12 cellular contexts compared by ENCODE assay signal in the genomic region with DNA sequence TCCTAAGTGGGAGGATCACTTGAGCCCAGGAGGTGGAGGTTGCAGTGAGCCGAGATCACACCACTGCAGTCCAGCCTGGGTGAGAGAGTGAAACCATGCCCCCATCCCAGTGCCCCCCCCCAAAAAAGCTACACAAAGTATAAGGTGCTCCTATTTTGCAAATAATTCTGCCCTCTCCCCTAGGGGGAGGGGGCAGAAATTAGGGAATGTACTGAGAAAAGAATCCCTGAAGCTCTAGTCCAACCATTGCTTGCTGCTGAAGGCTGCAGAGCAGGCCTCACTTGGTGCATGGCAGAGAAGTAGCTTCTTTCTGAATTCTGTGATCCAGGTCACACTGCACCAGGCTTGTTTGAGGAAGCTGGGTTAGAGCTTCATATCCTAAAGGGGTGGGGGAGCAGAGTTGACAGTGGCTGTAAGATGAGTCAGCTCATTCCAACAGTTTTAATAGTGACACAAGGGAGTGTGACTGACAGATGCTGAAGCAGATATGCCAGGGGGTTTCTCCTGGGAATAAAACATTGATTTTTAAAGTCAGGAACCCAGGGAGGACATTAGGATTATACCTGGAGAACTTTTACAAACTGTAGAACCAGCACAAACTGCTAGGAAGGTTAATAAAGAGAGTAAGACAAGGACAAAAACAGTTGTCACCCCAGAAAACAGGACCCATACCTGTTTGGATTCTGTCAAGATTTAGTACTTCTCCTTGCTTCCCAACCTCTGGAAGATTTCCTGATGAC. TPM values are rescaled to one million over a fixed set of nuclear protein-coding genes. Genes with fewer than 3 reads are reported as not detected.
DNase-seq lines count a peak whose midpoint lies in the region; ATAC-seq, FAIRE-seq and TF ChIP-seq lines count a peak whose summit lies in the region.
"Had no signal": no experiment of that assay in that cellular context is flagged by ENCODE, and none has a peak within 500 bp of the region (broad histone marks: within the 10 kb centered on the region; RNA-seq: fewer than 3 reads in every experiment).

No MANE protein-coding gene starts in this region.

- no peaks in the 10 kb centered on the region for H3K27me3 Mint-ChIP-seq in activated naive CD8-positive, alpha-beta T cell treated with anti-CD3 and anti-CD28 coated beads, Interleukin-2, amount 50 U/mL, for 24 hours

- H3K27me3 ChIP-seq in kidney epithelial cell (ENCODE audit: control insufficient read depth, insufficient read depth, low read length), result no peaks in the 10 kb centered on the region
- no peaks in the 10 kb centered on the region for H3K27me3 ChIP-seq in spleen (replicated peaks in 1 of 7)

- DNase-seq in CD1c-positive myeloid dendritic cell (ENCODE audit: extremely low spot score), result peak; percentile 46
- DNase-seq in HT1080 (ENCODE audit: low read depth), result peak; percentile 65
- DNase-seq in SKM-1 treated with dmso at 0.1 percent for 144 hours (lab: John Stamatoyannopoulos, UW; ENCODE audit: unreplicated experiment), result peak; percentile 75
- peak; percentile 14 for DNase-seq in kidney epithelial cell (ENCODE audit: low read depth)
- no peak for DNase-seq in activated naive CD8-positive, alpha-beta T cell treated with anti-CD3 and anti-CD28 coated beads, Interleukin-2, amount 50 U/mL, for 24 hours
- DNase-seq in spleen, result no peak
- no peak for DNase-seq in GM12891 (ENCODE audit: insufficient read length, low spot score)
- no peak for DNase-seq in Ammon's horn (ENCODE audit: low spot score)
- DNase-seq: DMS79 treated with DMSO at 0.1 percent for 48 hours, NCI-H2029 treated with DMSO at 0.1 percent for 48 hours, T-helper 9 cell had no signal

- H3K9me3 ChIP-seq in spleen, result no peaks in the 10 kb centered on the region

- H3K4me3 ChIP-seq in kidney epithelial cell (ENCODE audit: low read depth, low read length) (no peak overlapping the region), spleen (no peak overlapping the region)

- H3K4me3 Mint-ChIP-seq in activated naive CD8-positive, alpha-beta T cell treated with anti-CD3 and anti-CD28 coated beads, Interleukin-2, amount 50 U/mL, for 24 hours, result no peak overlapping the region
- H3K4me3 Mint-ChIP-seq: mesothelial cell of epicardium had no signal

- no peak overlapping the region for H3K27ac ChIP-seq in spleen

- H3K4me1 Mint-ChIP-seq in activated naive CD8-positive, alpha-beta T cell treated with anti-CD3 and anti-CD28 coated beads, Interleukin-2, amount 50 U/mL, for 24 hours, result peaks cover 20% of the 10 kb centered on the region
- H3K4me1 Mint-ChIP-seq: mesothelial cell of epicardium had no signal

- H3K36me3 Mint-ChIP-seq in activated naive CD8-positive, alpha-beta T cell treated with anti-CD3 and anti-CD28 coated beads, Interleukin-2, amount 50 U/mL, for 24 hours (ENCODE audit: low read depth), result peaks cover 10% of the 10 kb centered on the region

- 57 to 94% (median 80%) methylated on average over 1 of the region's 1 CpG for WGBS in spleen, 5 donors

- no peak overlapping the region for H3K27ac Mint-ChIP-seq in activated naive CD8-positive, alpha-beta T cell treated with anti-CD3 and anti-CD28 coated beads, Interleukin-2, amount 50 U/mL, for 24 hours
- H3K27ac Mint-ChIP-seq: mesothelial cell of epicardium had no signal

- TF ChIP-seq CTCF in kidney epithelial cell (IDR thresholded peaks at IDR 0.05; ENCODE audit: insufficient read depth, low read length, poor library complexity, severe bottlenecking) (no peak), spleen (IDR thresholded peaks at IDR 0.05 in 8 of 11, conservative IDR thresholded peaks at IDR 0.05 in 3 of 11) (no peak)

- intact Hi-C loops in spleen (cut with DNase I; ENCODE audit: low total_unique reads), result no loop called here

- H3K36me3 ChIP-seq in kidney epithelial cell (ENCODE audit: control insufficient read depth, insufficient read depth, low read length) (no peaks in the 10 kb centered on the region), spleen (peaks cover 0 to 74% (median 17%) of the 10 kb centered on the region in 6 donors)

- TF ChIP-seq POLR2A in spleen (IDR thresholded peaks at IDR 0.05) (no peak), GM12891 (IDR thresholded peaks at IDR 0.05; ENCODE audit: low read depth, low read length) (no peak)

- FAIRE-seq in GM12891 (lab: Jason Lieb, UNC), result no peak

- H3K9me3 Mint-ChIP-seq in activated naive CD8-positive, alpha-beta T cell treated with anti-CD3 and anti-CD28 coated beads, Interleukin-2, amount 50 U/mL, for 24 hours, result no peaks in the 10 kb centered on the region
- H3K9me3 Mint-ChIP-seq: mesothelial cell of epicardium had no signal

- ATAC-seq in activated naive CD8-positive, alpha-beta T cell treated with anti-CD3 and anti-CD28 coated beads, Interleukin-2, amount 50 U/mL, for 24 hours, result no peak

- H3K4me1 ChIP-seq in spleen, result no peaks in the 10 kb centered on the region

TF ChIP-seq in GM12891, 5 proteins besides CTCF, POLR2A, EP300 and RAD21:
- TF ChIP-seq SPI1 (IDR thresholded peaks at IDR 0.05; ENCODE audit: low read depth, low read length) (no peak), POLR2AphosphoS5 (IDR thresholded peaks at IDR 0.05; ENCODE audit: low read depth, low read length) (no peak), POU2F2 (IDR thresholded peaks at IDR 0.05; ENCODE audit: low read depth, low read length) (no peak), TAF1 (IDR thresholded peaks at IDR 0.05; ENCODE audit: low read depth, low read length) (no peak), PAX5 (IDR thresholded peaks at IDR 0.05; ENCODE audit: insufficient read depth, low read length, severe bottlenecking) (no peak)

RNA-seq across cellular contexts. Expression of gene STRIP2, which starts 32.8 kb away (rescaled TPM):
- 14.3 and 15.2 TPM in 2 replicates for total RNA-seq in HT1080 (2014; rRNA removed; shearing (Covaris generic))
- polyA plus RNA-seq in HT1080 (2015; cell fraction: cytosol; rRNA removed), result 7.4 and 7.5 TPM in 2 replicates
- polyA plus RNA-seq in HT1080 (2015; cell fraction: nucleus; rRNA removed), result 27.7 and 27.9 TPM in 2 replicates
- 2.3 and 3.5 TPM in 2 replicates for total RNA-seq in kidney epithelial cell
- 1 to 10 TPM in 5 of 7 donors, under 1 TPM in 2; 0.60 to 2.2 (median 1.3) TPM for total RNA-seq in spleen
- 1 to 10 TPM in 2 of 3 donors, under 1 TPM in 1; 0.97 to 1.7 (median 1.2) TPM for polyA plus RNA-seq in spleen
- 0.37 TPM for polyA plus RNA-seq in GM12891 (2012; ENCODE audit: low read depth, missing spikeins)

Comparison
In these comparisons a context has a peak if more than half of its experiments do, and no peak if none do; other contexts are left out.
1. DNase-seq: peak in CD1c-positive myeloid dendritic cell (single experiment), HT1080 (single experiment), SKM-1 treated with dmso at 0.1 percent for 144 hours (single experiment) and kidney epithelial cell (single experiment); none in activated naive CD8-positive, alpha-beta T cell treated with anti-CD3 and anti-CD28 coated beads, Interleukin-2, amount 50 U/mL, for 24 hours (single experiment), spleen (single experiment), GM12891 (single experiment) and Ammon's horn (single experiment).